ENCODE assay signal across 26 cellular contexts in the genomic region with DNA sequence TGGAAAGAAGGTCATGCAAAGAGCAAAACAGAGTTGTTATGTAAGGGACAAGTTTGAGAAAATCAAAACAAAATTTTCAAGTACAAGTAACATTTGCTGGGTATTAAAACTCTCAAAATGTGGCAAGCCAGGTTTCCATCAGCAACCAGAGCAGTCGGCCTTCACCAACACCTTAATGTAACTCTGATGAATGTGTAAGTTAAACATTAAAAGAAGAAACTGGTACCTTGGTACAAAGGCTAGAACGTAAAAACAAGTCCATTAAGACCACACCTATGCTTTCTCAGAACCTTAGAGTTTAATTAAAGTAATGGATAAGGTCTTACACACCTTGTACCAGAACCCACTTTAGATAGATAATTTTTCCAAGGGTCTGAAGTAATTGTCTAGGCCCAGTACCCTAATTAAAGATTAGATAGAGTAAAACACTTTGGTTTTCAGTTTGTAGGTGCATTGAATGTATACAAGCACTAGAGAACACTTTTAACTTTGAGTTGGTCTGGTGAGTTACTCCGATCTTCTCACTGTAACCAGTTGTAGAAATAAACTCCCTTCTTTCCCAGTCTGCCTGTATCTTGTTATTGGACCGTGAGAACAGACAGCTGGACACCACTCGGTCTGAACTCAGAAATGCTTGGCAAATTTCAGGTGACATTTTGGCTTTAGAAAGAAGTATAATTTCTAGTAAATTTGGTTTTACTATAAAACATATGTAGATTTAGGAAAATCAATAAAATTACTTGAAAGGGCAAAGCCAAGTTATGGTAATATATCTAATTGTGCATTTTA.
"Had no signal": no experiment of that assay in that cellular context is flagged by ENCODE, and none has a peak within 500 bp of the region (broad histone marks: within the 10 kb centered on the region; RNA-seq: fewer than 3 reads in every experiment).

No MANE protein-coding gene starts in this region.

- H3K4me1 Mint-ChIP-seq: activated B cell treated with CpG ODN at 0.5 μM for 24 hours; activated T-helper 17 cell treated with anti-CD3 and anti-CD28 coated beads, Interleukin-2, amount 50 U/mL, for 72 hours; T-helper 17 cell had no signal

- ATAC-seq: activated CD4-positive, CD25-positive, alpha-beta regulatory T cell treated with anti-CD3 and anti-CD28 coated beads, Interleukin-2, amount 50 U/mL, for 24 hours; activated CD8-positive, alpha-beta T cell treated with anti-CD3 and anti-CD28 coated beads for 36 hours; activated T-cell treated with anti-CD3 and anti-CD28 coated beads, Interleukin-2, amount 50 U/mL, for 4 hours; activated T-helper 17 cell treated with anti-CD3 and anti-CD28 coated beads, Interleukin-2, amount 50 U/mL, for 72 hours; gastroesophageal sphincter; T-helper 17 cell had no signal

- H3K4me3 Mint-ChIP-seq: activated B cell treated with CpG ODN at 0.5 μM for 24 hours; activated CD8-positive, alpha-beta T cell treated with anti-CD3 and anti-CD28 coated beads for 36 hours; activated naive CD8-positive, alpha-beta T cell; activated T-cell treated with anti-CD3 and anti-CD28 coated beads, Interleukin-2, amount 50 U/mL, for 4 hours; activated T-helper 17 cell treated with anti-CD3 and anti-CD28 coated beads, Interleukin-2, amount 50 U/mL, for 72 hours; T-helper 17 cell; T-helper 2 cell treated with Interferon-gamma antibody and Interleukin-4, amounts not matched to agents 5 μg/mL and 100 μg/mL, for 36 hours had no signal

- H3K9me3 Mint-ChIP-seq: activated B cell treated with CpG ODN at 0.5 μM for 24 hours had no signal

- H3K27me3 Mint-ChIP-seq: activated B cell treated with CpG ODN at 0.5 μM for 24 hours; activated CD8-positive, alpha-beta T cell treated with anti-CD3 and anti-CD28 coated beads for 36 hours; activated naive CD8-positive, alpha-beta T cell; activated T-helper 17 cell treated with anti-CD3 and anti-CD28 coated beads, Interleukin-2, amount 50 U/mL, for 72 hours; T-helper 17 cell had no signal

- H3K27ac Mint-ChIP-seq: activated B cell treated with CpG ODN at 0.5 μM for 24 hours; activated CD8-positive, alpha-beta T cell treated with anti-CD3 and anti-CD28 coated beads for 36 hours; activated naive CD8-positive, alpha-beta T cell; activated T-helper 17 cell treated with anti-CD3 and anti-CD28 coated beads, Interleukin-2, amount 50 U/mL, for 72 hours; T-helper 17 cell; T-helper 2 cell treated with Interferon-gamma antibody and Interleukin-4, amounts not matched to agents 5 μg/mL and 100 μg/mL, for 36 hours had no signal

- DNase-seq: activated B cell treated with CpG ODN at 0.5 μM for 24 hours; activated CD4-positive, alpha-beta T cell treated with anti-CD3 and anti-CD28 coated beads for 48 hours; activated CD4-positive, alpha-beta T cell treated with anti-CD3 and anti-CD28 coated beads, Interleukin-2, amount 50 U/mL, for 1 hour; activated CD4-positive, alpha-beta T cell treated with anti-CD3 and anti-CD28 coated beads, Interleukin-2, amount 50 U/mL, for 48 hours; activated CD8-positive, alpha-beta memory T cell treated with anti-CD3 and anti-CD28 coated beads for 24 hours; activated CD8-positive, alpha-beta T cell treated with anti-CD3 and anti-CD28 coated beads for 36 hours; activated effector memory CD4-positive, alpha-beta T cell treated with Interleukin-2 at 50 U/mL for 16 hours; activated gamma-delta T cell treated with Interleukin-2 at 50 U/mL for 16 hours; activated naive CD4-positive, alpha-beta T cell treated with anti-CD3 and anti-CD28 coated beads, Interleukin-2, amount 50 U/mL, for 16 hours; activated naive CD4-positive, alpha-beta T cell treated with Interleukin-2 at 50 U/mL for 16 hours; activated T-cell treated with anti-CD3 and anti-CD28 coated beads, Interleukin-2, amount 50 U/mL, for 4 hours; amniotic stem cell; anterior cingulate cortex; colonic mucosa; effector CD8-positive, alpha-beta T cell; esophagus squamous epithelium; foreskin melanocyte; T-helper 1 cell; T-helper 17 cell; T1000; WERI-Rb-1 had no signal
